Comparison of ENCODE assay signal across 8 cellular contexts in the genomic region with DNA sequence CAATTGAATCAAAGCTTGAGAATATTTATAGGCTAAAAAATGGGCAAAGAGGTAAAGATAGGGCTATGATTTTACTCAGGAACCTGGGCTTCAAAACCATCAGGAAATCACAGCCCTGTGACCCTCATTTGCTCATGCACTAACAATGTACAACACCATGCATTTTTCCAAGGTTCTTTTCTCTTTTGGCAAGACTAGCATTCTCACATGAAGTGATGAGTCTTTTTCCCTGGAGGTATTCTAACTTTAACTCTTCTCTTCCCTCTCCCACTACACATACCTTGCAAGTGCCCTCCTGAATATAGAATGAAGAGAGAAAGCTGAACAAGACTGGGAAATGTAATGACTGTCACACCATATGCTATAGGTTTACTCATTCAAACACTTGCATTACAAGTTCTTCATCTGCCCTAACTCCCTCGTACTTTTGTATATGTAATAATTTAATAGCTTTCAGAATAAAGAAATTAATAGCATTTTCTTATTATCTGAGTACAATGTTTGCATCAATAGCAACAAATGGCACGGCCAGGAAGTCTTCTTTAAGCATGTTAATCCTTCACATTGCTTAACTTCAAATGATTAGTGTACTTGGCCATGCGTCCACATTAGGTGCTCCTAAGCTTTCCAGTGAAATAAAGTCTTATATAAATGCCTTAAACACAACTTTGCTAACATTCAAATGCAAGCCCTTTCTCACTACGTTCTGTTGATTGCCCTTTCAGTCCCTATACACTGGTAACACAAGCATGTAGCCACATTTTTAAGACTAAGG. TPM values are rescaled to one million over a fixed set of nuclear protein-coding genes. Genes with fewer than 3 reads are reported as not detected.
A peak's percentile ranks its signal among the peaks of the same experiment; 100 is the strongest.
DNase-seq lines count a peak whose midpoint lies in the region; ATAC-seq, FAIRE-seq and TF ChIP-seq lines count a peak whose summit lies in the region.

No MANE protein-coding gene starts in this region.

- H3K27ac ChIP-seq in small intestine (ENCODE audit: low read depth in 1 of 2, low read length in 1 of 2): no peak overlapping the region

- H3K9me3 Mint-ChIP-seq in T-cell: no peaks in the 10 kb centered on the region

- H3K4me3 Mint-ChIP-seq in T-cell: peak overlapping the region; percentile 90 to 94 (median 91)

- no peaks in the 10 kb centered on the region for H3K36me3 Mint-ChIP-seq in T-cell

- no peaks in the 10 kb centered on the region for H3K27me3 ChIP-seq in small intestine (ENCODE audit: control insufficient read depth in 2 of 2, insufficient read depth in 2 of 2, low read length in 2 of 2)

- H3K27me3 Mint-ChIP-seq in T-cell: peaks cover 7 to 12% of the 10 kb centered on the region in 2 donors

- CTCF ChIA-PET in T-cell (lab: Charles Lee): interaction anchor here (0.6 to 2.8 kb wide), 6 partner anchors 9 to 204 kb away, joined by 3 to 12 read pairs (median 4); no protein-coding TSS in a partner anchor

- peak overlapping the region; percentile 91 to 92 for H3K27ac Mint-ChIP-seq in T-cell

- ATAC-seq in T-cell (replicated peaks in 1 of 4): no peak
- ATAC-seq in GM19351 (IDR thresholded peaks at IDR 0.05; ENCODE audit: unreplicated experiment): no peak

- no peaks in the 10 kb centered on the region for H3K36me3 ChIP-seq in small intestine (ENCODE audit: control insufficient read depth in 2 of 2, insufficient read depth in 2 of 2, low read length in 2 of 2)

- peak overlapping the region; percentile 74 for H3K4me3 ChIP-seq in fibroblast of pulmonary artery (replicated peaks; ENCODE audit: low read depth, low read length)
- H3K4me3 ChIP-seq in small intestine (ENCODE audit: low read depth in 1 of 2, low read length in 2 of 2): peak overlapping the region in 1 of 2 donors; percentile 82

- WGBS in small intestine, 3 donors: 18 to 46% (median 20%) methylated on average over 4 of the region's 4 CpGs

- H3K4me1 ChIP-seq in small intestine (ENCODE audit: control insufficient read depth in 2 of 2, insufficient read depth in 1 of 2, low read depth in 1 of 2, low read length in 1 of 2): peaks cover 0 to 3% of the 10 kb centered on the region in 2 donors

- FAIRE-seq in GM18507 (lab: Jason Lieb, UNC) (peak; percentile 44), small intestine (lab: Jason Lieb, UNC) (no peak)

- POLR2A ChIA-PET in T-cell (lab: Charles Lee): interaction anchor here in 1 of 2 donors (0.7 to 2.4 kb wide), 7 partner anchors 14 to 595 kb away, joined by 3 to 14 read pairs (median 7); no protein-coding TSS in a partner anchor

- TF ChIP-seq CTCF in fibroblast of pulmonary artery (IDR thresholded peaks at IDR 0.05; ENCODE audit: low read length, missing control alignments): no peak

- H3K4me1 Mint-ChIP-seq in T-cell: peaks cover 25 to 68% (median 63%) of the 10 kb centered on the region in 3 donors

- H3K9me3 ChIP-seq in small intestine (ENCODE audit: control insufficient read depth, low read depth): no peaks in the 10 kb centered on the region

- DNase-seq in GM18507 (ENCODE audit: extremely low spot score, insufficient read length, low read depth): no peak
- no peak for DNase-seq in T-cell
- DNase-seq in fibroblast of pulmonary artery (ENCODE audit: low read depth): peak; percentile 49
- peak; percentile 9 for DNase-seq in small intestine
- no peak for DNase-seq in NCI-H128 (lab: John Stamatoyannopoulos, UW; ENCODE audit: unreplicated experiment)
- no peak for DNase-seq in retina
- DNase-seq in NCI-H524 (lab: John Stamatoyannopoulos, UW): no peak

RNA-seq across cellular contexts. Expression of a gene that starts 1.8 kb away (rescaled TPM):
- total RNA-seq in T-cell: 10 to 100 TPM; 19.9 to 53.6 (median 46.0) TPM
- polyA plus RNA-seq in small intestine: 1 to 10 TPM; 1.1 to 8.4 (median 2.7) TPM

Comparison
In these comparisons a context has a peak if more than half of its experiments do, and no peak if none do; other contexts are left out.
1. DNase-seq: peak in fibroblast of pulmonary artery (single experiment) and small intestine (single experiment); none in GM18507 (single experiment), T-cell (0 of 34), NCI-H128 (single experiment), retina (single experiment) and NCI-H524 (0 of 2).